ENCODE assay signal across 32 cellular contexts in the genomic region with DNA sequence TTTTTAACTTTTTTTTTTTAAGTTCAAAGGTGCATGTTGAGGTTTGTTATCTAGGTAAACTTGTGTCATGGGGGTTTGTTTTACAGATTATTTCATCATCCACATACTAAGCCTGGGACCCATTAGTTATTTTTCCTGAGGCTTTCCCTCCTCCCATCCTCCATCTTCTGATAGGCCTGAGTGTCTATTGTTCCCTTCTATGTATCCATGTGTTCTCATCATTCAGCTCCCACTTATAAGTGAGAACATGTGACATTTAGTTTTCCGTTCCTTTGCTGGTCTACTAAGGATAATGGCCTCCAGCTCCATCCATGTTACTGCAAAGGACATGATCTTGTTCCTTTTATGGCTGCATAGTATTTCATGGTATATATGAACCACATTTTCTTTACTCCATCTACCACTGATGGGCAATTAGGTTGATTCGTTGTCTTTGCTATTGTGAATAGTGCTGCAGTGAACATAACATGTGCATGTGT. TPM values are rescaled to one million over a fixed set of nuclear protein-coding genes. Genes with fewer than 3 reads are reported as not detected.
"Had no signal": no experiment of that assay in that cellular context is flagged by ENCODE, and none has a peak within 500 bp of the region (broad histone marks: within the 10 kb centered on the region; RNA-seq: fewer than 3 reads in every experiment).

No MANE protein-coding gene starts in this region.

- DNase-seq: naive thymus-derived CD4-positive, alpha-beta T cell; natural killer cell; occipital lobe; ovary; posterior cingulate gyrus; psoas muscle; right cardiac atrium; spleen; stimulated activated CD4-positive, alpha-beta T cell treated with anti-CD3 and anti-CD28 coated beads, Interleukin-12 subunit alpha, Interleukin-12 subunit beta, amount 100 ng/mL, for 4 hours; stimulated activated CD4-positive, alpha-beta T cell treated with anti-CD3 and anti-CD28 coated beads, Interleukin-1b, Interleukin-23, amount 100 ng/mL, for 48 hours; stimulated activated CD4-positive, alpha-beta T cell treated with anti-CD3 and anti-CD28 coated beads, Interleukin-4, amount 100 ng/mL, for 1 hour; stimulated activated CD4-positive, alpha-beta T cell treated with anti-CD3 and anti-CD28 coated beads, Interleukin-4, amount 100 ng/mL, for 4 hours; stimulated activated CD8-positive, alpha-beta memory T cell treated with anti-CD3 and anti-CD28 coated beads, Interleukin-4, amount 100 ng/mL, for 48 hours; stimulated activated naive CD4-positive, alpha-beta T cell; stimulated activated naive CD8-positive, alpha-beta T cell treated with anti-CD3 and anti-CD28 coated beads, Interleukin-15, amount 100 ng/mL, for 72 hours; stimulated activated naive CD8-positive, alpha-beta T cell treated with anti-CD3 and anti-CD28 coated beads, Interleukin-15, Interleukin-2, amounts not matched to agents 100 U/mL and 50 U/mL, for 24 hours; substantia nigra; testis; tibial artery; transverse colon; upper lobe of left lung; uterus had no signal

- H3K27me3 ChIP-seq: neural progenitor cell, ovary, spleen, suprapubic skin, testis, tibial artery, transverse colon, upper lobe of left lung, uterus had no signal

- H3K27ac ChIP-seq: neural progenitor cell, ovary, parathyroid adenoma, psoas muscle, skin epidermis, spleen, suprapubic skin, testis, tibial artery, transverse colon, upper lobe of left lung, uterus had no signal

- H3K4me1 Mint-ChIP-seq: naive thymus-derived CD4-positive, alpha-beta T cell; natural killer cell; nephron; neural progenitor cell; stimulated activated memory B cell treated with anti-CD40 and anti-IgM and Interleukin-4, amounts not matched to agents 10 μg/mL and 1 μg/mL and 100 μg/mL, for 72 hours; stimulated activated naive CD8-positive, alpha-beta T cell treated with anti-CD3 and anti-CD28 coated beads, Interleukin-15, amount 100 ng/mL, for 72 hours had no signal

- H3K4me3 Mint-ChIP-seq: naive thymus-derived CD4-positive, alpha-beta T cell; natural killer cell; nephron; neural progenitor cell; stimulated activated memory B cell treated with anti-CD40 and anti-IgM and Interleukin-4, amounts not matched to agents 10 μg/mL and 1 μg/mL and 100 μg/mL, for 72 hours; stimulated activated naive CD8-positive, alpha-beta T cell treated with anti-CD3 and anti-CD28 coated beads, Interleukin-15, amount 100 ng/mL, for 72 hours had no signal

- H3K36me3 Mint-ChIP-seq: natural killer cell; neural progenitor cell; stimulated activated memory B cell treated with anti-CD40 and anti-IgM and Interleukin-4, amounts not matched to agents 10 μg/mL and 1 μg/mL and 100 μg/mL, for 72 hours had no signal

- H3K4me3 ChIP-seq: neural progenitor cell, ovary, psoas muscle, skin epidermis, smooth muscle cell, spleen, suprapubic skin, testis, tibial artery, transverse colon, upper lobe of left lung, uterus had no signal

- ATAC-seq: naive thymus-derived CD4-positive, alpha-beta T cell; natural killer cell; psoas muscle; right cardiac atrium; sciatic nerve; stimulated activated memory B cell treated with anti-CD40 and anti-IgM and Interleukin-4, amounts not matched to agents 10 μg/mL and 1 μg/mL and 100 μg/mL, for 72 hours; stimulated activated naive CD8-positive, alpha-beta T cell treated with anti-CD3 and anti-CD28 coated beads, Interleukin-15, amount 100 ng/mL, for 72 hours; stimulated activated naive CD8-positive, alpha-beta T cell treated with anti-CD3 and anti-CD28 coated beads, Interleukin-15, Interleukin-2, amounts not matched to agents 100 U/mL and 50 U/mL, for 24 hours had no signal

- H3K9me3 ChIP-seq: ovary, psoas muscle, suprapubic skin, testis, tibial artery, transverse colon, upper lobe of left lung, uterus had no signal

- H3K9me3 Mint-ChIP-seq: stimulated activated memory B cell treated with anti-CD40 and anti-IgM and Interleukin-4, amounts not matched to agents 10 μg/mL and 1 μg/mL and 100 μg/mL, for 72 hours; stimulated activated naive CD8-positive, alpha-beta T cell treated with anti-CD3 and anti-CD28 coated beads, Interleukin-15, amount 100 ng/mL, for 72 hours had no signal

- H3K36me3 ChIP-seq: neural progenitor cell, ovary, spleen, suprapubic skin, tibial artery, transverse colon, upper lobe of left lung, uterus had no signal

- H3K27me3 Mint-ChIP-seq: progenitor cell of endocrine pancreas had no signal

- H3K4me1 ChIP-seq: parathyroid adenoma, psoas muscle, spleen, suprapubic skin, testis, tibial artery, transverse colon, upper lobe of left lung, uterus had no signal

- H3K27ac Mint-ChIP-seq: natural killer cell; nephron; neural progenitor cell; progenitor cell of endocrine pancreas; stimulated activated memory B cell treated with anti-CD40 and anti-IgM and Interleukin-4, amounts not matched to agents 10 μg/mL and 1 μg/mL and 100 μg/mL, for 72 hours had no signal

RNA-seq across cellular contexts. Expression of a gene that starts 14.4 kb away (rescaled TPM):
- total RNA-seq: naive thymus-derived CD4-positive, alpha-beta T cell; natural killer cell; psoas muscle; right cardiac atrium; sciatic nerve; spleen; suprapubic skin; transverse colon; ureter had no signal
- polyA plus RNA-seq: naive thymus-derived CD4-positive, alpha-beta T cell; psoas muscle; right cardiac atrium; smooth muscle cell had no signal
